In the genomic region with DNA sequence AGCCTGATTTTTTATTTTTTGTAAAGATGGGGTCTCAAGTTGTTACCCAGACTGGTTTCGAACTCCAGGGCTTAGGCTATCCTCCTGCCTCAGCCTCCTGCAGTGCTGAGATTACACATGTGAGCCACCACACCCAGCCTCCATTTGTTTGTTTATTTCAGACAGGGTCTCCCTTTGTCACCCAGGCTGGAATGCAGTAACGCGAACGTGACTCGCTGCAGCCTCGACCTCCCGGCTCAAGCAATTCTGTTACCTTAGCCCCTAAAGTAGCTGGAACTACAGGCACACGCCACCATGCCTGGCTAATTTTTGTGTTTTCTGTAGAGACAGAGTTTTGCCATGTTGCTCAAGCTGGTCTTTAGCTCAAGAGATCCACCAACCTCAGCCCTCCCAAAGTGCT, we compare ENCODE assay signal across 13 cellular contexts. TPM values are rescaled to one million over a fixed set of nuclear protein-coding genes. Genes with fewer than 3 reads are reported as not detected.
DNase-seq lines count a peak whose midpoint lies in the region; ATAC-seq and TF ChIP-seq lines count a peak whose summit lies in the region.
"Had no signal": no experiment of that assay in that cellular context is flagged by ENCODE, and none has a peak within 500 bp of the region (broad histone marks: within the 10 kb centered on the region; RNA-seq: fewer than 3 reads in every experiment).

No MANE protein-coding gene starts in this region.

- no peak overlapping the region for H3K4me3 ChIP-seq in lower leg skin (ENCODE audit: low read depth, poor library complexity, severe bottlenecking)
- no peak overlapping the region for H3K4me3 ChIP-seq in thyroid gland (replicated peaks in 1 of 3)

- peaks cover 80% of the 10 kb centered on the region for H3K36me3 Mint-ChIP-seq in central memory CD8-positive, alpha-beta T cell (ENCODE audit: insufficient read depth)

- H3K27me3 Mint-ChIP-seq in central memory CD8-positive, alpha-beta T cell: no peaks in the 10 kb centered on the region

- no peak overlapping the region for H3K27ac ChIP-seq in thyroid gland
- H3K27ac ChIP-seq: 22Rv1 had no signal

- 96% methylated on average over 8 of the region's 8 CpGs for WGBS in lower leg skin, 2 donors
- 93 to 98% methylated on average over 8 of the region's 8 CpGs for WGBS in thyroid gland, 2 donors

- TF ChIP-seq POLR2A in lower leg skin (IDR thresholded peaks at IDR 0.05) (no peak), thyroid gland (IDR thresholded peaks at IDR 0.05) (no peak)

- H3K9me3 ChIP-seq in thyroid gland: no peaks in the 10 kb centered on the region
- H3K9me3 ChIP-seq: Caco-2 had no signal

- peak overlapping the region; percentile 16 for H3K27ac Mint-ChIP-seq in central memory CD8-positive, alpha-beta T cell (ENCODE audit: low read depth)
- H3K27ac Mint-ChIP-seq: CD8-positive, alpha-beta T cell had no signal

- no peak for ATAC-seq in central memory CD8-positive, alpha-beta T cell (replicated peaks; ENCODE audit: extremely low read depth, poor library complexity, severe bottlenecking)
- ATAC-seq: CD8-positive, alpha-beta T cell had no signal

- peaks cover 11% of the 10 kb centered on the region for H3K4me1 Mint-ChIP-seq in central memory CD8-positive, alpha-beta T cell

- DNase-seq in ELF-1 (ENCODE audit: low read depth, low spot score): peak; percentile 33
- no peak for DNase-seq in central memory CD8-positive, alpha-beta T cell (ENCODE audit: low spot score in 2 of 2)
- DNase-seq in islet precursor cell: peak; percentile 56
- DNase-seq in posterior vena cava (ENCODE audit: low spot score): peak; percentile 71
- DNase-seq in lower leg skin (ENCODE audit: low spot score in 2 of 2): no peak
- DNase-seq in DMS53 treated with DMSO at 0.1 percent for 48 hours (lab: John Stamatoyannopoulos, UW; ENCODE audit: unreplicated experiment): no peak
- DNase-seq in thyroid gland: no peak
- DNase-seq: Caco-2; CD8-positive, alpha-beta T cell; H7; IMR-90 had no signal

- no peak for TF ChIP-seq CTCF in lower leg skin (IDR thresholded peaks at IDR 0.05)
- no peak for TF ChIP-seq CTCF in thyroid gland (IDR thresholded peaks at IDR 0.05)

- no peaks in the 10 kb centered on the region for H3K27me3 ChIP-seq in thyroid gland

- no peaks in the 10 kb centered on the region for H3K4me1 ChIP-seq in thyroid gland

- intact Hi-C loops in posterior vena cava (cut with DNase I) (no loop called here), lower leg skin (cut with DNase I; ENCODE audit: low total_unique reads) (no loop called here), thyroid gland (cut with DNase I) (no loop called here)

- H3K4me3 Mint-ChIP-seq in central memory CD8-positive, alpha-beta T cell: no peak overlapping the region
- H3K4me3 Mint-ChIP-seq: CD14-positive monocyte; CD8-positive, alpha-beta T cell had no signal

- no peaks in the 10 kb centered on the region for H3K9me3 Mint-ChIP-seq in central memory CD8-positive, alpha-beta T cell
- H3K9me3 Mint-ChIP-seq: CD8-positive, alpha-beta T cell had no signal

- peaks cover 54 to 70% of the 10 kb centered on the region in 2 donors for H3K36me3 ChIP-seq in thyroid gland

RNA-seq across cellular contexts. Expression of gene UBXN4, which starts 27.2 kb away (rescaled TPM):
- total RNA-seq in posterior vena cava (10 to 100 TPM; 83.6 to 88.3 TPM), lower leg skin (10 to 100 TPM; 55.1 to 68.0 (median 58.0) TPM), thyroid gland (100 to 1,000 TPM in 2 of 4 donors, 10 to 100 TPM in 2; 83.6 to 134 (median 98.6) TPM)

Comparison
In these comparisons a context has a peak if more than half of its experiments do, and no peak if none do; other contexts are left out.
1. DNase-seq: peak in ELF-1 (single experiment), islet precursor cell (single experiment) and posterior vena cava (single experiment); none in central memory CD8-positive, alpha-beta T cell (0 of 2), lower leg skin (0 of 2), DMS53 treated with DMSO at 0.1 percent for 48 hours (single experiment) and thyroid gland (0 of 2).